16 cellular contexts compared by ENCODE assay signal in the genomic region with DNA sequence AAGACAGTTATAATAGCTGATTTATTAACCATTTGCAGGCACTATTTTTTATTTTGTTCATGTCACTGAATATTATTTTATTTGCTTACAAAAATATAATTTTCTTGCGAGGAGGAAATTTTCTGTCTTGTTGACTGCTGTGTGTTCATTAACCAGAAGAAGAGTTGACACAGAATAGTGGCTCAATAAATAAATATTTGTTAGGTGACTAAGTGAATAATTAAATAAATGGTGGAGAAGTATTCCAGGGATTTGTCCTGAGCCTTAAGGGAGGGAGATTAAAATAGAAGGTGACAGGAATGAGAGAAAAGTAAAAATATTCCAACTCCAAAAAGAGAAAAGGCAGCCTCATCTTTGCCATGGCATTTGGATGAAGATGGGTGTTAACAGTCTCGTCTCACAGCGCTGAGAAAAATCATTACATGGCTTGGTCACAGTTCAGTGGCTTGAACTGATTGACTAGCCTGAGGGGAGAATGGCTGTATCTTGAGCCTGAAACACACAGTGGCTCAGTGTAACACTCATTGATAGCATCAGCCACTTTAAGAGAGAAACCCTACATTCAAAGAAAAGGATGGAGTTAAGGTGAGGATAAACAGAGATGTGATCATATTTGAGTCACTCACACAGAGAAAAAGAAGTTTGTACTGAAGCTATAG.
"Had no signal": no experiment of that assay in that cellular context is flagged by ENCODE, and none has a peak within 500 bp of the region (broad histone marks: within the 10 kb centered on the region; RNA-seq: fewer than 3 reads in every experiment).

No MANE protein-coding gene starts in this region.

- H3K9me3 Mint-ChIP-seq: activated CD4-positive, alpha-beta T cell treated with anti-CD3 and anti-CD28 coated beads, Interleukin-2, amount 10 ng/mL, durations not matched to agents 24 days and 14 days had no signal

- ATAC-seq: gastrocnemius medialis; left colon; natural killer cell; psoas muscle; stimulated activated naive CD8-positive, alpha-beta T cell treated with anti-CD3 and anti-CD28 coated beads, Interleukin-15, Interleukin-2, amounts not matched to agents 100 U/mL and 50 U/mL, for 24 hours; upper lobe of right lung had no signal

- H3K4me3 Mint-ChIP-seq: activated B cell treated with CpG ODN at 0.5 μM for 24 hours; activated CD4-positive, alpha-beta T cell treated with anti-CD3 and anti-CD28 coated beads, Interleukin-2, amount 10 ng/mL, durations not matched to agents 24 days and 14 days; activated naive CD4-positive, alpha-beta T cell treated with anti-CD3 and anti-CD28 coated beads for 36 hours; natural killer cell had no signal

- H3K27ac ChIP-seq: gastrocnemius medialis, psoas muscle, suprapubic skin, upper lobe of right lung had no signal

- H3K9me3 ChIP-seq: gastrocnemius medialis, psoas muscle, suprapubic skin, upper lobe of right lung had no signal

- H3K36me3 ChIP-seq: gastrocnemius medialis, suprapubic skin, upper lobe of right lung had no signal

- H3K4me3 ChIP-seq: gastrocnemius medialis, psoas muscle, suprapubic skin, upper lobe of right lung had no signal

- H3K27me3 ChIP-seq: gastrocnemius medialis, suprapubic skin, upper lobe of right lung had no signal

- H3K27ac Mint-ChIP-seq: activated B cell treated with CpG ODN at 0.5 μM for 24 hours; activated CD4-positive, alpha-beta T cell treated with anti-CD3 and anti-CD28 coated beads, Interleukin-2, amount 10 ng/mL, durations not matched to agents 24 days and 14 days; activated naive CD4-positive, alpha-beta T cell treated with anti-CD3 and anti-CD28 coated beads for 36 hours; natural killer cell had no signal

- H3K27me3 Mint-ChIP-seq: activated B cell treated with CpG ODN at 0.5 μM for 24 hours; activated CD4-positive, alpha-beta T cell treated with anti-CD3 and anti-CD28 coated beads, Interleukin-2, amount 10 ng/mL, durations not matched to agents 24 days and 14 days had no signal

- DNase-seq: activated B cell treated with CpG ODN at 0.5 μM for 24 hours; activated CD4-positive, alpha-beta T cell treated with anti-CD3 and anti-CD28 coated beads, Interleukin-2, amount 10 ng/mL, durations not matched to agents 24 days and 14 days; activated CD8-positive, alpha-beta memory T cell treated with anti-CD3 and anti-CD28 coated beads for 24 hours; activated naive CD4-positive, alpha-beta T cell treated with anti-CD3 and anti-CD28 coated beads for 36 hours; gastrocnemius medialis; left colon; natural killer cell; occipital lobe; stimulated activated CD4-positive, alpha-beta T cell treated with anti-CD3 and anti-CD28 coated beads, Interleukin-2, amount 100 ng/mL, for 48 hours; stimulated activated naive CD8-positive, alpha-beta T cell treated with anti-CD3 and anti-CD28 coated beads, Interleukin-15, Interleukin-2, amounts not matched to agents 100 U/mL and 50 U/mL, for 24 hours; T-helper 2 cell; upper lobe of right lung had no signal

- H3K4me1 ChIP-seq: psoas muscle, suprapubic skin, upper lobe of right lung had no signal

- FAIRE-seq: endothelial cell of umbilical vein, TTC549 had no signal

- H3K4me1 Mint-ChIP-seq: activated B cell treated with CpG ODN at 0.5 μM for 24 hours; activated CD4-positive, alpha-beta T cell treated with anti-CD3 and anti-CD28 coated beads, Interleukin-2, amount 10 ng/mL, durations not matched to agents 24 days and 14 days; natural killer cell had no signal

- H3K36me3 Mint-ChIP-seq: natural killer cell had no signal
